Comparison of ENCODE assay signal across 35 cellular contexts in the genomic region with DNA sequence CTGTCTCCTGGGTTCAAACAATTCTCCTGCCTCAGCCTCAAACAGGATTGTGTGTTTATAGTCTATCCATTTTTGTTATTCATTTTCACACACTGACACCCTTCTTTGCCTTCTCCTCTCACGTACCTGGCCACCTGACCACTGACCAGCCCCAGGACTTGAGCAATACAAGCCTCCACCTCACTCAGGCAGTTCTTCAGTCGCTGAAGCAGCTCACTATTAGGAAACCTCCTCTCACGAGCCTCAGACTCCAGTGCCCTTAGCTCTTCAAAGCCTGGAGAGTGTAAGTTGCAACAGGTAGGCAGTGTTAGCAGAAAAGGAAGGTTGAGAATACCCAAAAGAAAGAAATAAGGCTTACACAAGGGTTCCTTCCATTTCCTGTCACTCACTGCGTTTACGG. TPM values are rescaled to one million over a fixed set of nuclear protein-coding genes. Genes with fewer than 3 reads are reported as not detected.
"Had no signal": no experiment of that assay in that cellular context is flagged by ENCODE, and none has a peak within 500 bp of the region (broad histone marks: within the 10 kb centered on the region; RNA-seq: fewer than 3 reads in every experiment).

No MANE protein-coding gene starts in this region.

- FAIRE-seq: astrocyte, TTC549 had no signal

- DNase-seq: activated B cell treated with CpG ODN at 0.5 μM for 24 hours; activated CD4-positive, alpha-beta memory T cell treated with anti-CD3 and anti-CD28 coated beads for 36 hours; activated CD4-positive, alpha-beta T cell treated with anti-CD3 and anti-CD28 coated beads for 4 hours; activated CD4-positive, alpha-beta T cell treated with anti-CD3 and anti-CD28 coated beads, Interleukin-2, amount 50 U/mL, for 1 hour; activated CD4-positive, CD25-positive, alpha-beta regulatory T cell treated with anti-CD3 and anti-CD28 coated beads, Interleukin-2, amount 50 U/mL, for 72 hours; activated CD8-positive, alpha-beta memory T cell treated with anti-CD3 and anti-CD28 coated beads, Interleukin-2, amount 50 U/mL, for 4 hours; activated CD8-positive, alpha-beta T cell treated with anti-CD3 and anti-CD28 coated beads for 36 hours; activated effector memory CD4-positive, alpha-beta T cell treated with anti-CD3 and anti-CD28 coated beads, Interleukin-2, amount 50 U/mL, for 16 hours; activated gamma-delta T cell treated with Interleukin-2 at 50 U/mL for 16 hours; activated naive CD4-positive, alpha-beta T cell; activated naive CD4-positive, alpha-beta T cell treated with anti-CD3 and anti-CD28 coated beads for 36 hours; activated naive CD4-positive, alpha-beta T cell treated with anti-CD3 and anti-CD28 coated beads, Interleukin-2, amount 50 U/mL, for 16 hours; activated naive CD8-positive, alpha-beta T cell treated with anti-CD3 and anti-CD28 coated beads for 36 hours; activated T-cell treated with anti-CD3 and anti-CD28 coated beads for 4 hours; activated T-cell treated with anti-CD3 and anti-CD28 coated beads, Interleukin-2, amount 50 U/mL, for 1 hour; activated T-cell treated with anti-CD3 and anti-CD28 coated beads, Interleukin-2, amount 50 U/mL, for 4 hours; activated T-cell treated with anti-CD3 and anti-CD28 coated beads, Interleukin-2, amount 50 U/mL, for 72 hours; adrenal gland; amniotic stem cell; aorta; body of pancreas; brain microvascular endothelial cell; central memory CD4-positive, alpha-beta T cell; T-cell; T-helper 2 cell; T-helper 9 cell had no signal

- H3K27me3 ChIP-seq: adrenal gland, body of pancreas, brain microvascular endothelial cell, breast epithelium had no signal

- H3K9me3 Mint-ChIP-seq: activated B cell treated with CpG ODN at 0.5 μM for 24 hours; activated CD4-positive, alpha-beta memory T cell treated with anti-CD3 and anti-CD28 coated beads for 36 hours; activated CD8-positive, alpha-beta T cell treated with anti-CD3 and anti-CD28 coated beads for 36 hours; activated naive CD4-positive, alpha-beta T cell treated with anti-CD3 and anti-CD28 coated beads for 36 hours; activated naive CD4-positive, alpha-beta T cell treated with anti-CD3 and anti-CD28 coated beads, Interleukin-2, amount 50 U/mL, for 72 hours; activated naive CD8-positive, alpha-beta T cell treated with anti-CD3 and anti-CD28 coated beads for 36 hours; activated T-cell treated with anti-CD3 and anti-CD28 coated beads, Interleukin-2, amount 50 U/mL, for 4 hours; activated T-cell treated with anti-CD3 and anti-CD28 coated beads, Interleukin-2, amount 50 U/mL, for 72 hours; activated T-helper 1 cell treated with anti-CD3 and anti-CD28 coated beads, Interleukin-12 subunit alpha, Interleukin-12 subunit beta, Interleukin-2, Interleukin-4 antibody, amounts not matched to agents 30 ng/mL and 10 ng/mL and 1 ng/mL, durations not matched to agents 14 hours and 24 hours and 36 hours; activated T-helper 17 cell treated with anti-CD3 and anti-CD28 coated beads, Interleukin-2, amount 50 U/mL, for 72 hours; T-cell; T-helper 2 cell treated with Interferon-gamma antibody and Interleukin-4, amounts not matched to agents 5 μg/mL and 100 μg/mL, for 36 hours had no signal

- H3K27ac Mint-ChIP-seq: activated B cell treated with CpG ODN at 0.5 μM for 24 hours; activated CD4-positive, alpha-beta memory T cell treated with anti-CD3 and anti-CD28 coated beads for 36 hours; activated CD8-positive, alpha-beta T cell treated with anti-CD3 and anti-CD28 coated beads for 36 hours; activated naive CD4-positive, alpha-beta T cell treated with anti-CD3 and anti-CD28 coated beads for 36 hours; activated naive CD8-positive, alpha-beta T cell treated with anti-CD3 and anti-CD28 coated beads for 36 hours; activated T-cell treated with anti-CD3 and anti-CD28 coated beads, Interleukin-2, amount 50 U/mL, for 72 hours; activated T-helper 1 cell treated with anti-CD3 and anti-CD28 coated beads, Interleukin-12 subunit alpha, Interleukin-12 subunit beta, Interleukin-2, Interleukin-4 antibody, amounts not matched to agents 30 ng/mL and 10 ng/mL and 1 ng/mL, durations not matched to agents 14 hours and 24 hours and 36 hours; activated T-helper 17 cell treated with anti-CD3 and anti-CD28 coated beads, Interleukin-2, amount 50 U/mL, for 72 hours; T-cell; T-helper 2 cell treated with Interferon-gamma antibody and Interleukin-4, amounts not matched to agents 5 μg/mL and 100 μg/mL, for 36 hours had no signal

- H3K4me3 ChIP-seq: adrenal gland, body of pancreas, breast epithelium had no signal

- H3K9me3 ChIP-seq: adrenal gland, body of pancreas, breast epithelium had no signal

- H3K27ac ChIP-seq: adrenal gland, body of pancreas, brain microvascular endothelial cell, breast epithelium, VCaP had no signal

- H3K4me1 ChIP-seq: adrenal gland, body of pancreas, breast epithelium had no signal

- H3K4me3 Mint-ChIP-seq: activated B cell treated with CpG ODN at 0.5 μM for 24 hours; activated CD4-positive, alpha-beta memory T cell treated with anti-CD3 and anti-CD28 coated beads for 36 hours; activated CD8-positive, alpha-beta T cell treated with anti-CD3 and anti-CD28 coated beads for 36 hours; activated naive CD4-positive, alpha-beta T cell treated with anti-CD3 and anti-CD28 coated beads for 36 hours; activated naive CD8-positive, alpha-beta T cell treated with anti-CD3 and anti-CD28 coated beads for 36 hours; activated T-cell treated with anti-CD3 and anti-CD28 coated beads, Interleukin-2, amount 50 U/mL, for 4 hours; activated T-cell treated with anti-CD3 and anti-CD28 coated beads, Interleukin-2, amount 50 U/mL, for 72 hours; activated T-helper 1 cell treated with anti-CD3 and anti-CD28 coated beads, Interleukin-12 subunit alpha, Interleukin-12 subunit beta, Interleukin-2, Interleukin-4 antibody, amounts not matched to agents 30 ng/mL and 10 ng/mL and 1 ng/mL, durations not matched to agents 14 hours and 24 hours and 36 hours; activated T-helper 17 cell treated with anti-CD3 and anti-CD28 coated beads, Interleukin-2, amount 50 U/mL, for 72 hours; T-cell; T-helper 2 cell treated with Interferon-gamma antibody and Interleukin-4, amounts not matched to agents 5 μg/mL and 100 μg/mL, for 36 hours had no signal

- H3K36me3 ChIP-seq: adrenal gland, brain microvascular endothelial cell, breast epithelium had no signal

- H3K27me3 Mint-ChIP-seq: activated B cell treated with CpG ODN at 0.5 μM for 24 hours; activated CD4-positive, alpha-beta memory T cell treated with anti-CD3 and anti-CD28 coated beads for 36 hours; activated CD8-positive, alpha-beta T cell treated with anti-CD3 and anti-CD28 coated beads for 36 hours; activated naive CD8-positive, alpha-beta T cell treated with anti-CD3 and anti-CD28 coated beads for 36 hours; activated T-helper 17 cell treated with anti-CD3 and anti-CD28 coated beads, Interleukin-2, amount 50 U/mL, for 72 hours; T-cell had no signal

- ATAC-seq: activated CD8-positive, alpha-beta T cell treated with anti-CD3 and anti-CD28 coated beads for 36 hours; activated naive CD4-positive, alpha-beta T cell treated with anti-CD3 and anti-CD28 coated beads, Interleukin-2, amount 50 U/mL, for 72 hours; activated T-cell treated with anti-CD3 and anti-CD28 coated beads, Interleukin-2, amount 50 U/mL, for 4 hours; activated T-cell treated with anti-CD3 and anti-CD28 coated beads, Interleukin-2, amount 50 U/mL, for 72 hours; activated T-helper 17 cell treated with anti-CD3 and anti-CD28 coated beads, Interleukin-2, amount 50 U/mL, for 72 hours; body of pancreas; T-cell had no signal

RNA-seq across cellular contexts. Expression of a gene that starts 29.3 kb away (rescaled TPM):
- total RNA-seq: aorta, body of pancreas, cardiac septum had no signal
